Comparison of ENCODE assay signal across 22 cellular contexts in the genomic region with DNA sequence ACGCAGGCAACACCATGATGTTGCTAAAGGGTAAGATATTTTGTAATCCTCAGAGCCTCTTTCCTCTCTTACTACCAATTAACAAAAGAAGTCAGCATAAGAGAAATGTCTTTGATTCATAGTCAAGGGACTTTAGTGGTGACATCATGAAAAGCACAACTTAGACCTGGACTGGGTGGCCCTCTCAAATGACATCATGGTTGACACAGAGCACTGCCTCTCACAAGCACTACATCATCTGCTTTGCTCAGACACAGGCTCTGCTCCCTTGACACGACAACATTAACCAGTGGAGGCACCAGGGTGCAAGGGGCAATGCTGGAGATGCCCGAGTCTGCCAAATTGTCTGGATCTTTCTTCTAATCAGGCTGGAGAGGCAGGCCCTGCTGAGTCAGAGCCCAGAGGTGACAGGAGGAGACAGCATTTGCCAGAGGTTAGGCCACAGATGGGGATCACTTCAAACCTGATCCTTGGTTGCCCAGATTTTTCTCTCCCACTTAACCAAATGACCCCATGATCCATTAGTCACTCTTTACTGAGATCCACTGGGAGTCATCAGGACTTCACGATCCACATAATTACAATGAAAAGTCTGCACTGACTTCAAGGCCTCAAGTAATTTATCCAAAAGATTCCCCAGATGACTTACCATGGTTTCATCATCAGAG.
A peak's percentile ranks its signal among the peaks of the same experiment; 100 is the strongest.
DNase-seq lines count a peak whose midpoint lies in the region; TF ChIP-seq lines count a peak whose summit lies in the region.
"Had no signal": no experiment of that assay in that cellular context is flagged by ENCODE, and none has a peak within 500 bp of the region (broad histone marks: within the 10 kb centered on the region; RNA-seq: fewer than 3 reads in every experiment).

No MANE protein-coding gene starts in this region.

- no peaks in the 10 kb centered on the region for H3K36me3 Mint-ChIP-seq in glutamatergic neuron (ENCODE audit: unreplicated experiment)

- in situ Hi-C loops in Caki2 (cut with HindIII; ENCODE audit: low pct_unique_long_range_greater_than_20kb, low sequenced_read_pairs), result no loop called here

- TF ChIP-seq CTCF in glutamatergic neuron (IDR thresholded peaks at IDR 0.05; ENCODE audit: partially characterized antibody, unreplicated experiment) (no peak), retinal pigment epithelial cell (conservative IDR thresholded peaks at IDR 0.05; ENCODE audit: low read depth, low read length) (no peak)

- peaks cover 4% of the 10 kb centered on the region for H3K9me3 Mint-ChIP-seq in glutamatergic neuron (ENCODE audit: unreplicated experiment)

- DNase-seq in Caki2 (ENCODE audit: low read depth), result peak; percentile 30
- DNase-seq in NCI-H226, result peak; percentile 65
- DNase-seq in glutamatergic neuron, result peak; percentile 52
- peak; percentile 52 for DNase-seq in retinal pigment epithelial cell (ENCODE audit: low read depth)
- DNase-seq in ureter (ENCODE audit: low spot score), result no peak
- DNase-seq in DMS53 treated with DMSO at 0.1 percent for 48 hours (lab: John Stamatoyannopoulos, UW; ENCODE audit: unreplicated experiment), result no peak
- no peak for DNase-seq in epidermal melanocyte (ENCODE audit: insufficient read length, low spot score)
- DNase-seq in GM03348 (ENCODE audit: low spot score), result no peak
- DNase-seq: activated CD8-positive, alpha-beta T cell treated with anti-CD3 and anti-CD28 coated beads, Interleukin-2, amount 10 ng/mL, durations not matched to agents 7 days and 5 days; activated naive CD4-positive, alpha-beta T cell treated with anti-CD3 and anti-CD28 coated beads, Interleukin-2, amount 50 U/mL, for 16 hours; activated T-cell treated with anti-CD3 and anti-CD28 coated beads, Interleukin-2, amount 50 U/mL, for 48 hours; colonic mucosa; midbrain; NCI-H1436; NCI-H774; PC-3; psoas muscle; T-helper 2 cell; testis had no signal

- peak overlapping the region; percentile 94 for H3K27ac Mint-ChIP-seq in glutamatergic neuron (ENCODE audit: unreplicated experiment)
- H3K27ac Mint-ChIP-seq: activated CD8-positive, alpha-beta T cell treated with anti-CD3 and anti-CD28 coated beads, Interleukin-2, amount 10 ng/mL, durations not matched to agents 7 days and 5 days had no signal

- H3K4me1 Mint-ChIP-seq in glutamatergic neuron (ENCODE audit: low read depth, unreplicated experiment), result peaks cover 20% of the 10 kb centered on the region

- H3K27me3 Mint-ChIP-seq in glutamatergic neuron (ENCODE audit: unreplicated experiment), result peaks cover 10% of the 10 kb centered on the region

- H3K4me3 ChIP-seq in retinal pigment epithelial cell (ENCODE audit: low read length), result no peak overlapping the region
- H3K4me3 ChIP-seq: colonic mucosa, psoas muscle, SJSA1, testis had no signal

- no peak overlapping the region for H3K4me3 Mint-ChIP-seq in glutamatergic neuron (ENCODE audit: unreplicated experiment)
- H3K4me3 Mint-ChIP-seq: activated CD8-positive, alpha-beta T cell treated with anti-CD3 and anti-CD28 coated beads, Interleukin-2, amount 10 ng/mL, durations not matched to agents 7 days and 5 days; nephron; WTC11 had no signal

Comparison
In these comparisons a context has a peak if more than half of its experiments do, and no peak if none do; other contexts are left out.
1. DNase-seq: peak in Caki2 (single experiment), NCI-H226 (single experiment), glutamatergic neuron (single experiment) and retinal pigment epithelial cell (single experiment); none in ureter (single experiment), DMS53 treated with DMSO at 0.1 percent for 48 hours (single experiment), epidermal melanocyte (single experiment) and GM03348 (single experiment).